Comparison of ENCODE assay signal across 8 cellular contexts in the genomic region with DNA sequence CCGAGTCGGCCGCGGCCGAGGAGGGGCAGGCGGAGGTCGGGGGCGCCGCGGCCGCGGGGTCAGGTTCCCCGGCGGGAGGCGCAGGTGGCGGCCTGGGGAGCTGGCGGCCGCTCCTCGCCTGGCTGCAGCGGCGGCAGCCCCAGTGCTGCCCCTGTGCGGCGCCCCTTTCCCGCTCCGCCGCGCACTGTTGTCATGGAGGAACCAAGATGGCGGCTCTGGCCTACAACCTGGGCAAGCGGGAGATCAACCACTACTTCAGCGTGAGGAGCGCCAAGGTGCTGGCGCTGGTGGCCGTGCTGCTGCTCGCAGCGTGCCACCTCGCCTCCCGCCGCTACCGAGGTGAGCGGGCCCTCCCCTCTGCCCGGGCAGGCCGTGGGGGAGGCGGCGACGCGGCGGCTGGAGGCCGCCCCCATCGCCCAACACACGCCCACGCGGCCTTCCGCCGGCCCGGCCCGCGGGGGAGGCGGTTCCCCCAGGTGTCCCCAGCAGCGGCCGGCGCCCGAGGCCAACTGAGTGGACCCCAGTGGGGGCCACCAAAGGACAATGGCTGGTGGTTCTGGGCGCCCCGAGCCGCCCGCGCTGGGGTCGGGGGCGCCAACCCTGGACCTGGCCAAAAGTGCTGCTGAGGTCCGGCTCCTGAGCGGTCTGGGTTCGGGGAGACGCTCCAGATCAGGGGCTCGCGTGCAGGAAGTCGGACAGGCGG. TPM values are rescaled to one million over a fixed set of nuclear protein-coding genes. Genes with fewer than 3 reads are reported as not detected.
DNase-seq lines count a peak whose midpoint lies in the region; ATAC-seq and TF ChIP-seq lines count a peak whose summit lies in the region.

No MANE protein-coding gene starts in this region.

- H3K9ac ChIP-seq in Loucy (ENCODE audit: low read depth, low read length, poor library complexity, severe bottlenecking) (peak overlapping the region; percentile 87), SK-N-MC (ENCODE audit: insufficient read length) (peak overlapping the region; percentile 97), parathyroid adenoma (peak overlapping the region; percentile 91)

- H3K79me2 ChIP-seq in Loucy (ENCODE audit: insufficient read depth, low read length) (peaks cover 59% of the 10 kb centered on the region), parathyroid adenoma (peaks cover 5% of the 10 kb centered on the region)

- no peaks in the 10 kb centered on the region for H3F3A ChIP-seq in Loucy (ENCODE audit: low read depth)

- peak; percentile 45 for TF ChIP-seq CTCF in GM10248 (IDR thresholded peaks at IDR 0.05; ENCODE audit: control extremely low read depth, extremely low read depth, low read depth, missing control alignments)
- TF ChIP-seq CTCF in Loucy (conservative IDR thresholded peaks at IDR 0.05; ENCODE audit: low read length), result no peak
- TF ChIP-seq CTCF in parathyroid adenoma (IDR thresholded peaks at IDR 0.05), result peak; percentile 13
- TF ChIP-seq CTCF in type B pancreatic cell (conservative IDR thresholded peaks at IDR 0.05), result peak; percentile 39

- CTCF ChIA-PET in GM10248 (lab: Yijun Ruan, JAX), result interaction anchor here (0.9 kb wide), 1 partner anchor 147 kb away, joined by 3 read pairs; no protein-coding TSS in a partner anchor

- peak; percentile 87 for DNase-seq in GM10248 (ENCODE audit: extremely low spot score)
- DNase-seq in HAP-1 (ENCODE audit: low spot score in 2 of 2), result peak; percentile 28 to 72
- DNase-seq in SK-N-MC (ENCODE audit: low read depth, low spot score), result no peak
- DNase-seq in Right ventricle myocardium superior, result peak; percentile 79
- DNase-seq in type B pancreatic cell (ENCODE audit: extremely low spot score, unreplicated experiment), result peak; percentile 78

- H2AFZ ChIP-seq in Loucy (ENCODE audit: low read length), result peak overlapping the region; percentile 81
- peak overlapping the region; percentile 99 for H2AFZ ChIP-seq in parathyroid adenoma

- no peaks in the 10 kb centered on the region for H3K9me3 Mint-ChIP-seq in activated naive CD8-positive, alpha-beta T cell (ENCODE audit: low read depth)
- no peaks in the 10 kb centered on the region for H3K9me3 Mint-ChIP-seq in type B pancreatic cell

- intact Hi-C loops in Right ventricle myocardium superior (cut with DNase I), result loop anchor here (5.0 to 10.0 kb wide), 2 partner anchors 58 to 145 kb away; a partner anchor contains a TSS

- H3K27ac Mint-ChIP-seq in activated naive CD8-positive, alpha-beta T cell, result peak overlapping the region; percentile 91
- H3K27ac Mint-ChIP-seq in type B pancreatic cell, result peak overlapping the region; percentile 84

- peak overlapping the region; percentile 91 for H3K4me3 Mint-ChIP-seq in activated naive CD8-positive, alpha-beta T cell
- H3K4me3 Mint-ChIP-seq in type B pancreatic cell, result peak overlapping the region; percentile 91

- H3K4me1 ChIP-seq in HAP-1, result peaks cover 41% of the 10 kb centered on the region
- H3K4me1 ChIP-seq in Loucy (ENCODE audit: insufficient read depth, low read length, poor library complexity, severe bottlenecking), result peaks cover 33% of the 10 kb centered on the region
- peaks cover 13% of the 10 kb centered on the region for H3K4me1 ChIP-seq in parathyroid adenoma

- peaks cover 7% of the 10 kb centered on the region for H3K36me3 Mint-ChIP-seq in activated naive CD8-positive, alpha-beta T cell
- H3K36me3 Mint-ChIP-seq in type B pancreatic cell, result no peaks in the 10 kb centered on the region

- no peaks in the 10 kb centered on the region for H3K9me3 ChIP-seq in HAP-1
- H3K9me3 ChIP-seq in Loucy (ENCODE audit: insufficient read depth, low read depth, low read length), result no peaks in the 10 kb centered on the region
- H3K9me3 ChIP-seq in SK-N-MC (ENCODE audit: low read depth, low read length), result no peaks in the 10 kb centered on the region
- no peaks in the 10 kb centered on the region for H3K9me3 ChIP-seq in parathyroid adenoma (ENCODE audit: control insufficient read depth, low read length)

- no peaks in the 10 kb centered on the region for H3K27me3 Mint-ChIP-seq in activated naive CD8-positive, alpha-beta T cell
- H3K27me3 Mint-ChIP-seq in type B pancreatic cell, result no peaks in the 10 kb centered on the region

- H3K4me3 ChIP-seq in HAP-1, result peak overlapping the region; percentile 50
- peak overlapping the region; percentile 79 for H3K4me3 ChIP-seq in Loucy (ENCODE audit: low read length, poor library complexity, severe bottlenecking)
- H3K4me3 ChIP-seq in SK-N-MC, result peak overlapping the region; percentile 91
- peak overlapping the region; percentile 67 for H3K4me3 ChIP-seq in parathyroid adenoma (ENCODE audit: low read depth, low read length)

- peak overlapping the region; percentile 88 for H3K4me2 ChIP-seq in Loucy (ENCODE audit: low read depth, low read length, poor library complexity, severe bottlenecking)
- H3K4me2 ChIP-seq in parathyroid adenoma (ENCODE audit: low read length), result peak overlapping the region; percentile 82

- no peaks in the 10 kb centered on the region for H3K36me3 ChIP-seq in HAP-1 (replicated peaks)
- H3K36me3 ChIP-seq in Loucy (ENCODE audit: insufficient read depth, low read length), result no peaks in the 10 kb centered on the region
- no peaks in the 10 kb centered on the region for H3K36me3 ChIP-seq in SK-N-MC (ENCODE audit: insufficient read depth, low read length)
- H3K36me3 ChIP-seq in parathyroid adenoma (ENCODE audit: control insufficient read depth, insufficient read depth, low read length), result no peaks in the 10 kb centered on the region

- peaks cover 47% of the 10 kb centered on the region for H3K4me1 Mint-ChIP-seq in activated naive CD8-positive, alpha-beta T cell (ENCODE audit: low read depth)
- peaks cover 42% of the 10 kb centered on the region for H3K4me1 Mint-ChIP-seq in type B pancreatic cell (ENCODE audit: unreplicated experiment)

- H3K27me3 ChIP-seq in HAP-1 (ENCODE audit: low read depth) (no peaks in the 10 kb centered on the region), Loucy (ENCODE audit: insufficient read depth, low read length, poor library complexity, severe bottlenecking) (no peaks in the 10 kb centered on the region), parathyroid adenoma (ENCODE audit: control insufficient read depth, insufficient read depth, low read length) (no peaks in the 10 kb centered on the region)

- H3K9me2 ChIP-seq in Loucy (replicated peaks; ENCODE audit: low read depth, low read length), result no peaks in the 10 kb centered on the region

- ATAC-seq in Right ventricle myocardium superior (ENCODE audit: poor library complexity), result peak; percentile 93

- POLR2A ChIA-PET in GM10248 (lab: Yijun Ruan, JAX), result no interaction called here

- H3K27ac ChIP-seq in SK-N-MC, result peak overlapping the region; percentile 88
- H3K27ac ChIP-seq in parathyroid adenoma, result peak overlapping the region; percentile 96

- in situ Hi-C loops in HAP-1 (cut with MboI; ENCODE audit: low sequenced_read_pairs), result no loop called here

- peaks cover 42% of the 10 kb centered on the region for H4K20me1 ChIP-seq in Loucy (ENCODE audit: insufficient read depth, low read length, poor library complexity, severe bottlenecking)

RNA-seq across cellular contexts. Expression of a gene that starts 0.4 kb away (rescaled TPM):
- total RNA-seq in Right ventricle myocardium superior (15.1 TPM), type B pancreatic cell (ENCODE audit: low replicate concordance) (13.2 and 30.2 TPM in 2 replicates)
